17 cellular contexts compared by ENCODE assay signal in the genomic region with DNA sequence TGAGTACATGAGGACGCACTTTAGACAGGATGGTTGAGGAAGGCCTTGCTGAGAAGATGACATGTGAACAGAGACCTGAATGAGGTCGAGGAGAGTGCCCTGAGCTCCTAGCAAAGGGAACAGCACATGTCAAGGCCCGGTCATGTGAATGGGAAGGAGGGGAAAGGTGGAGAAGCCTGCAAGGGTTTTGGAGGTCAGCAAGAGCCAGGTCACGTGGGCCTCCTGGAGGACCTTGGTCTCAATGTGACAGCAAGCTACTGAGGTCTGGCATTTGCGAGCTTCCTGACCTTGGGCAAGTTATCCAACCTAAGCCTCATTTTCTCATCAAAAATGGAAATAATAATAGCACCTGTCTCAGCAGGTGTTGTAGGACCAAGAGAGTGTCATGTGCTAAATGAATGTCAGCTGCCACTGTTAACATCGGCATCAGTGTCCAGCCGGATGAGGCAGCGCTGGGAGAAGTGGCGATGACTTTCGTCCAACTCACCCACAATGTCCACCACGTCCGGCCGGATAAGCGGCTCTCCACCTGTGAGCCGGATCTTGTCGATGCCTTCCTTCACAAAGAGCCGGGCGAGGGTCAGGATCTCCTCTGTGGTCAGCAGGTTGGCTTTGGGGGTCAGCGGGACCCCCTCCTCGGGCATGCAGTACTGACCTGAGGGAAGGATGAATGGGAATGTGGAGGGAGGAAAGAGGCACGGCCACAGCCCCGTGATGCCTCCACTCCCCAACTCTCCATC. TPM values are rescaled to one million over a fixed set of nuclear protein-coding genes. Genes with fewer than 3 reads are reported as not detected.
A peak's percentile ranks its signal among the peaks of the same experiment; 100 is the strongest.
DNase-seq lines count a peak whose midpoint lies in the region; FAIRE-seq and TF ChIP-seq lines count a peak whose summit lies in the region.
"Had no signal": no experiment of that assay in that cellular context is flagged by ENCODE, and none has a peak within 500 bp of the region (broad histone marks: within the 10 kb centered on the region; RNA-seq: fewer than 3 reads in every experiment).

No MANE protein-coding gene starts in this region.

- H3K4me1 ChIP-seq in subcutaneous abdominal adipose tissue (ENCODE audit: control insufficient read depth in 5 of 5, insufficient read depth in 5 of 5, low read length in 5 of 5), result peaks cover 4 to 72% (median 48%) of the 10 kb centered on the region in 5 donors
- H3K4me1 ChIP-seq: BE2C, HAP-1 had no signal

- H3K4me3 Mint-ChIP-seq in neural crest cell, result no peak overlapping the region
- H3K4me3 Mint-ChIP-seq: CD14-positive monocyte; CD8-positive, alpha-beta T cell had no signal

- H3K27ac Mint-ChIP-seq in neural crest cell (ENCODE audit: unreplicated experiment), result peak overlapping the region; percentile 43
- H3K27ac Mint-ChIP-seq: CD14-positive monocyte; CD8-positive, alpha-beta T cell had no signal

- H3K4me3 ChIP-seq in subcutaneous abdominal adipose tissue (ENCODE audit: low read depth in 1 of 5, low read length in 5 of 5), result no peak overlapping the region
- H3K4me3 ChIP-seq: HAP-1 had no signal

- H3K9me3 Mint-ChIP-seq in neural crest cell, result peaks cover 4% of the 10 kb centered on the region

- TF ChIP-seq CTCF in C4-2B (conservative IDR thresholded peaks at IDR 0.05) (no peak), neural crest cell (conservative IDR thresholded peaks at IDR 0.05) (no peak)

- H3K27me3 Mint-ChIP-seq in neural crest cell (ENCODE audit: low read depth), result no peaks in the 10 kb centered on the region

- peak overlapping the region; percentile 88 for H3K27ac ChIP-seq in C4-2B
- peak overlapping the region; percentile 7 for H3K27ac ChIP-seq in KOPT-K1 (ENCODE audit: low read depth, low read length, poor library complexity, severe bottlenecking)
- H3K27ac ChIP-seq in subcutaneous abdominal adipose tissue (ENCODE audit: low read depth, low read length), result peak overlapping the region; percentile 85

- DNase-seq in neural crest cell (ENCODE audit: low read depth, low spot score) (no peak), NCI-H82 (lab: John Stamatoyannopoulos, UW) (no peak), HTR-8/SVneo (ENCODE audit: insufficient read length, low spot score) (no peak)
- no peak for DNase-seq in effector CD8-positive, alpha-beta T cell (lab: John Stamatoyannopoulos, UW)
- DNase-seq: BE2C; CD8-positive, alpha-beta T cell; COR-L47; DND-41; GDM1 had no signal

- H3K9ac ChIP-seq in subcutaneous abdominal adipose tissue (ENCODE audit: low read length in 5 of 5), result no peak overlapping the region

- H3K36me3 Mint-ChIP-seq in neural crest cell (ENCODE audit: low read depth), result peaks cover 33% of the 10 kb centered on the region
- H3K36me3 Mint-ChIP-seq: CD14-positive monocyte had no signal

- H3K27me3 ChIP-seq in subcutaneous abdominal adipose tissue (ENCODE audit: control insufficient read depth in 5 of 5, insufficient read depth in 4 of 5, low read length in 5 of 5), result no peaks in the 10 kb centered on the region
- H3K27me3 ChIP-seq: BE2C had no signal

- FAIRE-seq in HTR-8/SVneo (lab: Jason Lieb, UNC), result no peak
- FAIRE-seq: A204.1, GM19239, H1 had no signal

- H3K9me3 ChIP-seq in KOPT-K1 (ENCODE audit: insufficient read depth, low read length, poor library complexity, severe bottlenecking) (no peaks in the 10 kb centered on the region), subcutaneous abdominal adipose tissue (ENCODE audit: control insufficient read depth in 5 of 5, low read length in 5 of 5) (no peaks in the 10 kb centered on the region)
- H3K9me3 ChIP-seq: BE2C, HAP-1 had no signal

- no peaks in the 10 kb centered on the region for H3K4me1 Mint-ChIP-seq in neural crest cell
- H3K4me1 Mint-ChIP-seq: CD14-positive monocyte had no signal

- H3K36me3 ChIP-seq in KOPT-K1 (ENCODE audit: insufficient read depth, low read length) (peaks cover 41% of the 10 kb centered on the region), subcutaneous abdominal adipose tissue (ENCODE audit: control insufficient read depth in 5 of 5, insufficient read depth in 5 of 5, low read length in 5 of 5) (peaks cover 4 to 49% (median 37%) of the 10 kb centered on the region in 5 donors)
- H3K36me3 ChIP-seq: BE2C, HAP-1 had no signal

RNA-seq across cellular contexts. Expression of a gene that starts 8.9 kb away (rescaled TPM):
- total RNA-seq in neural crest cell, result 15.9 and 18.4 TPM in 2 replicates

Comparison
In these comparisons a context has a peak if more than half of its experiments do, and no peak if none do; other contexts are left out.
1. H3K27ac ChIP-seq: peak in every context shown above with its lines; median percentile 88 in C4-2B; 85 in subcutaneous abdominal adipose tissue; 7 in KOPT-K1.